18 cellular contexts compared by ENCODE assay signal in genomic region chr5:107505763-107506534, GRCh38.
DNase-seq lines count a peak whose midpoint lies in the region; ATAC-seq and TF ChIP-seq lines count a peak whose summit lies in the region.
"Had no signal": no experiment of that assay in that cellular context is flagged by ENCODE, and none has a peak within 500 bp of the region (broad histone marks: within the 10 kb centered on the region; RNA-seq: fewer than 3 reads in every experiment).

No MANE protein-coding gene starts in this region.

- DNase-seq in H9 (no peak), NCI-H2107 treated with DMSO at 0.1 percent for 48 hours (lab: John Stamatoyannopoulos, UW; ENCODE audit: unreplicated experiment) (peak; percentile 56), neural progenitor cell (ENCODE audit: low spot score) (peak; percentile 22)
- no peak for DNase-seq in CD8-positive, alpha-beta memory T cell
- DNase-seq: activated CD4-positive, alpha-beta T cell treated with anti-CD3 and anti-CD28 coated beads for 36 hours; activated effector memory CD4-positive, alpha-beta T cell treated with Interleukin-2 at 50 U/mL for 16 hours; central memory CD4-positive, alpha-beta T cell; GDM1; NCI-H446; T1000; testis had no signal

- no peak overlapping the region for H4K8ac ChIP-seq in H9 (replicated peaks; ENCODE audit: insufficient read length, low read depth, low read length)

- no peak overlapping the region for H3K14ac ChIP-seq in H9 (ENCODE audit: insufficient read depth, low read length)

- H2BK20ac ChIP-seq in H9 (ENCODE audit: low read depth, low read length, poor library complexity, severe bottlenecking): no peak overlapping the region

- H3K9me3 Mint-ChIP-seq in H9 (no peaks in the 10 kb centered on the region), neural progenitor cell (no peaks in the 10 kb centered on the region)
- H3K9me3 Mint-ChIP-seq in CD8-positive, alpha-beta memory T cell: peaks cover 0 to 2% (median 0%) of the 10 kb centered on the region in 5 donors
- no peaks in the 10 kb centered on the region for H3K9me3 Mint-ChIP-seq in activated T-helper 17 cell treated with anti-CD3 and anti-CD28 coated beads, Interleukin-2, amount 50 U/mL, for 72 hours
- H3K9me3 Mint-ChIP-seq: IgD-negative memory B cell had no signal

- H3K79me1 ChIP-seq in H9 (ENCODE audit: insufficient read depth, low read depth, low read length, poor library complexity, severe bottlenecking): no peaks in the 10 kb centered on the region

- H2AFZ ChIP-seq in H9 (ENCODE audit: low read length) (no peak overlapping the region), neural progenitor cell (replicated peaks) (no peak overlapping the region)

- no peaks in the 10 kb centered on the region for H3K36me3 Mint-ChIP-seq in H9 (ENCODE audit: insufficient read depth in 1 of 3, low read depth in 3 of 3)
- peaks cover 7% of the 10 kb centered on the region for H3K36me3 Mint-ChIP-seq in neural progenitor cell
- H3K36me3 Mint-ChIP-seq in CD8-positive, alpha-beta memory T cell: peaks cover 0 to 8% (median 0%) of the 10 kb centered on the region in 3 donors
- H3K36me3 Mint-ChIP-seq in activated T-helper 17 cell treated with anti-CD3 and anti-CD28 coated beads, Interleukin-2, amount 50 U/mL, for 72 hours (ENCODE audit: low read depth): no peaks in the 10 kb centered on the region
- H3K36me3 Mint-ChIP-seq: IgD-negative memory B cell had no signal

- H3F3A ChIP-seq in neural progenitor cell (ENCODE audit: low read depth): peaks cover 37% of the 10 kb centered on the region

- H3K4me3 Mint-ChIP-seq in H9: no peak overlapping the region
- H3K4me3 Mint-ChIP-seq in neural progenitor cell: no peak overlapping the region
- no peak overlapping the region for H3K4me3 Mint-ChIP-seq in CD8-positive, alpha-beta memory T cell
- no peak overlapping the region for H3K4me3 Mint-ChIP-seq in activated T-helper 17 cell treated with anti-CD3 and anti-CD28 coated beads, Interleukin-2, amount 50 U/mL, for 72 hours
- H3K4me3 Mint-ChIP-seq: activated CD4-positive, alpha-beta T cell treated with anti-CD3 and anti-CD28 coated beads for 36 hours; B cell; IgD-negative memory B cell had no signal

- H2BK5ac ChIP-seq in H9 (ENCODE audit: insufficient read length, low read length): no peak overlapping the region

- H3K9me3 ChIP-seq in H9 (ENCODE audit: control insufficient read depth, low read depth, low read length) (no peaks in the 10 kb centered on the region), duodenal mucosa (ENCODE audit: control insufficient read depth in 1 of 2, low read length in 2 of 2) (no peaks in the 10 kb centered on the region), neural progenitor cell (ENCODE audit: low read depth) (no peaks in the 10 kb centered on the region)
- no peaks in the 10 kb centered on the region for H3K9me3 ChIP-seq in CD8-positive, alpha-beta memory T cell (ENCODE audit: low read length)
- H3K9me3 ChIP-seq: testis had no signal

- H3K36me3 ChIP-seq in duodenal mucosa (ENCODE audit: control insufficient read depth in 1 of 2, insufficient read depth in 2 of 2, low read length in 2 of 2) (no peaks in the 10 kb centered on the region), neural progenitor cell (no peaks in the 10 kb centered on the region)
- no peaks in the 10 kb centered on the region for H3K36me3 ChIP-seq in CD8-positive, alpha-beta memory T cell (ENCODE audit: insufficient read depth, low read length)

- H3K27ac Mint-ChIP-seq in H9: peak overlapping the region in 2 of 3 experiments; percentile 39 to 67; a peak in 5 of 7 replicates
- H3K27ac Mint-ChIP-seq in neural progenitor cell: no peak overlapping the region
- peak overlapping the region in 1 of 8 donors; percentile 47 for H3K27ac Mint-ChIP-seq in CD8-positive, alpha-beta memory T cell
- no peak overlapping the region for H3K27ac Mint-ChIP-seq in activated T-helper 17 cell treated with anti-CD3 and anti-CD28 coated beads, Interleukin-2, amount 50 U/mL, for 72 hours
- H3K27ac Mint-ChIP-seq: activated CD4-positive, alpha-beta T cell treated with anti-CD3 and anti-CD28 coated beads for 36 hours; B cell had no signal

- H3K4me2 ChIP-seq in H9 (ENCODE audit: insufficient read depth, insufficient read length, low read length) (no peak overlapping the region), neural progenitor cell (peak overlapping the region; percentile 39)
- H3K4me2 ChIP-seq: smooth muscle cell had no signal

- H3K27me3 Mint-ChIP-seq in H9 (ENCODE audit: low read depth): no peaks in the 10 kb centered on the region
- no peaks in the 10 kb centered on the region for H3K27me3 Mint-ChIP-seq in neural progenitor cell (ENCODE audit: insufficient read depth, low read depth)
- H3K27me3 Mint-ChIP-seq in CD8-positive, alpha-beta memory T cell: peaks cover 0 to 10% of the 10 kb centered on the region in 2 donors
- H3K27me3 Mint-ChIP-seq in activated T-helper 17 cell treated with anti-CD3 and anti-CD28 coated beads, Interleukin-2, amount 50 U/mL, for 72 hours: peaks cover 19% of the 10 kb centered on the region

- CTCF ChIA-PET in CD8-positive, alpha-beta memory T cell (lab: Charles Lee): no interaction called here

- H3K18ac ChIP-seq in H9 (ENCODE audit: insufficient read length, low read depth, low read length): no peak overlapping the region

- H3K27ac ChIP-seq in H9 (ENCODE audit: insufficient read length, low read depth, low read length) (no peak overlapping the region), duodenal mucosa (ENCODE audit: low read depth, low read length) (no peak overlapping the region), neural progenitor cell (peak overlapping the region; percentile 54)
- no peak overlapping the region for H3K27ac ChIP-seq in CD8-positive, alpha-beta memory T cell (ENCODE audit: low read depth, low read length)
- H3K27ac ChIP-seq: testis had no signal

- H3K4ac ChIP-seq in H9 (ENCODE audit: low read depth, low read length): no peak overlapping the region

- no peak overlapping the region for H2AK5ac ChIP-seq in H9 (ENCODE audit: insufficient read length, low read length)

- H2BK15ac ChIP-seq in H9 (ENCODE audit: low read depth, low read length): no peak overlapping the region

- peaks cover 47 to 65% of the 10 kb centered on the region in 2 experiments for H3K4me1 Mint-ChIP-seq in H9
- peaks cover 55% of the 10 kb centered on the region for H3K4me1 Mint-ChIP-seq in neural progenitor cell
- peaks cover 8 to 15% (median 10%) of the 10 kb centered on the region in 3 donors for H3K4me1 Mint-ChIP-seq in CD8-positive, alpha-beta memory T cell
- H3K4me1 Mint-ChIP-seq in activated T-helper 17 cell treated with anti-CD3 and anti-CD28 coated beads, Interleukin-2, amount 50 U/mL, for 72 hours: peaks cover 6% of the 10 kb centered on the region
- H3K4me1 Mint-ChIP-seq: B cell, IgD-negative memory B cell had no signal

- POLR2A ChIA-PET in CD8-positive, alpha-beta memory T cell (lab: Charles Lee): no interaction called here

- H3K79me2 ChIP-seq in H9 (ENCODE audit: insufficient read depth, low read length) (no peaks in the 10 kb centered on the region), neural progenitor cell (ENCODE audit: low read depth) (peaks cover 100% of the 10 kb centered on the region)

- no peak overlapping the region for H4K91ac ChIP-seq in H9 (ENCODE audit: insufficient read length, low read depth, low read length)

- no CpG with 5 or more reads among the region's 3 CpGs for WGBS in H9 (ENCODE audit: extremely low coverage, insufficient read length, low lambda C conversion rate)

- TF ChIP-seq CTCF in H9 (conservative IDR thresholded peaks at IDR 0.05): no peak
- no peak for TF ChIP-seq CTCF in neural progenitor cell (IDR thresholded peaks at IDR 0.05)

- no peak overlapping the region for H3K23ac ChIP-seq in H9 (ENCODE audit: insufficient read length, low read depth, low read length)

- H2BK12ac ChIP-seq in H9 (ENCODE audit: insufficient read length, low read depth, low read length): no peak overlapping the region

- no peak overlapping the region for H2BK120ac ChIP-seq in H9 (ENCODE audit: low read depth, low read length, poor library complexity, severe bottlenecking)

- H3K4me1 ChIP-seq in H9 (ENCODE audit: insufficient read depth, low read length) (peaks cover 9% of the 10 kb centered on the region), duodenal mucosa (ENCODE audit: control insufficient read depth in 1 of 2, insufficient read depth in 2 of 2, low read length in 2 of 2) (peaks cover 8 to 13% of the 10 kb centered on the region in 2 donors), neural progenitor cell (peaks cover 67% of the 10 kb centered on the region)
- H3K4me1 ChIP-seq in CD8-positive, alpha-beta memory T cell (ENCODE audit: insufficient read depth, low read length): peaks cover 4% of the 10 kb centered on the region
- H3K4me1 ChIP-seq: testis had no signal

- no peak overlapping the region for H3T11ph ChIP-seq in H9 (ENCODE audit: low read length)

- H3K9ac ChIP-seq in H9 (ENCODE audit: extremely low read depth, insufficient read length, low read length): no peak overlapping the region
- H3K9ac ChIP-seq in duodenal mucosa (ENCODE audit: low read depth in 1 of 2, low read length in 2 of 2): no peak overlapping the region
- H3K9ac ChIP-seq in neural progenitor cell: no peak overlapping the region

- H4K5ac ChIP-seq in H9 (ENCODE audit: insufficient read length, low read depth, low read length): no peak overlapping the region

- no peak for ATAC-seq in HG03520 (IDR thresholded peaks at IDR 0.05; ENCODE audit: unreplicated experiment)
- ATAC-seq in activated T-helper 17 cell treated with anti-CD3 and anti-CD28 coated beads, Interleukin-2, amount 50 U/mL, for 72 hours (replicated peaks): no peak
- no peak for ATAC-seq in HG02870 (IDR thresholded peaks at IDR 0.05; ENCODE audit: unreplicated experiment)
- ATAC-seq: activated CD4-positive, alpha-beta T cell treated with anti-CD3 and anti-CD28 coated beads for 36 hours had no signal

- no peaks in the 10 kb centered on the region for H3K23me2 ChIP-seq in H9 (ENCODE audit: insufficient read length, low read depth, low read length, poor library complexity, severe bottlenecking)

- H3K27me3 ChIP-seq in H9 (ENCODE audit: insufficient read depth, low read length) (no peaks in the 10 kb centered on the region), duodenal mucosa (ENCODE audit: control insufficient read depth in 1 of 2, insufficient read depth in 2 of 2, low read length in 2 of 2) (no peaks in the 10 kb centered on the region), neural progenitor cell (no peaks in the 10 kb centered on the region)
- H3K27me3 ChIP-seq in CD8-positive, alpha-beta memory T cell (ENCODE audit: insufficient read depth, low read length, poor library complexity, severe bottlenecking): no peaks in the 10 kb centered on the region
- H3K27me3 ChIP-seq: testis had no signal

- H3K56ac ChIP-seq in H9 (ENCODE audit: insufficient read length, low read depth, low read length): no peak overlapping the region

- peak overlapping the region; percentile 5 to 13 for H3K4me3 ChIP-seq in duodenal mucosa (ENCODE audit: low read depth in 1 of 2, low read length in 2 of 2)
- no peak overlapping the region for H3K4me3 ChIP-seq in neural progenitor cell
- H3K4me3 ChIP-seq in CD8-positive, alpha-beta memory T cell (ENCODE audit: low read length): no peak overlapping the region
- H3K4me3 ChIP-seq: smooth muscle cell, testis had no signal

- H4K20me1 ChIP-seq in H9 (ENCODE audit: control insufficient read depth, insufficient read depth, insufficient read length) (no peaks in the 10 kb centered on the region), neural progenitor cell (ENCODE audit: low read depth) (peaks cover 100% of the 10 kb centered on the region)

Comparison
In these comparisons a context has a peak if more than half of its experiments do, and no peak if none do; other contexts are left out.
1. DNase-seq: peak in NCI-H2107 treated with DMSO at 0.1 percent for 48 hours (single experiment) and neural progenitor cell (single experiment); none in H9 (single experiment) and CD8-positive, alpha-beta memory T cell (0 of 5).
2. H3K27ac Mint-ChIP-seq: peak in H9 (2 of 3); none in neural progenitor cell (single experiment) and activated T-helper 17 cell treated with anti-CD3 and anti-CD28 coated beads, Interleukin-2, amount 50 U/mL, for 72 hours (single experiment).
3. H3K4me3 ChIP-seq: peak in duodenal mucosa (2 of 2); none in neural progenitor cell (single experiment) and CD8-positive, alpha-beta memory T cell (single experiment).